Comparison of ENCODE assay signal across 28 cellular contexts in the genomic region with DNA sequence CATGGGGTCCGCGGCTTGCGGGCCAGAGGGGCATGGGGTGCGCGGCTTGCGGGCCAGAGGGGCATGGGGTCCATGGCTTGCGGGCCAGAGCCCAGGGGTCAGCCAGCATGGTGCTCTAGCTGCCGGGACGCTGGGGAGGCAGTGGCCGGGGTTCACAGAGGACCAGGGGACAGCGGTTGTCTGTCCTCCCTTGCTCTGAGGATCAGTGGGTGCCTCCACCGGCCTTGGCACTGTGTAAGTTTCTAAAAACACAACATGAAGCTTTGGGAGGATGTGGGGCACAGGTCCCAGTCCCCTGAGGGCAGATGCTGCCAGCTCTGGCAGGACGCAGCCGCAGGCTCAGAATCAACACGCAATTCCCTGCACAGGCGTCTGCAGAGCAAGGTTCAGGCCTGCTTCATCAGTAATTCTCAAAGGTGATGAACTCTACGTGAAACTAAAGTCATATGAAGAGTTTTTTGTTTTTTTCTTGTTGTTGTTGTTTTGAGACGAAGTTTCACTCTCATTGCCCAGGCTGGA. TPM values are rescaled to one million over a fixed set of nuclear protein-coding genes. Genes with fewer than 3 reads are reported as not detected.
DNase-seq lines count a peak whose midpoint lies in the region; ATAC-seq and TF ChIP-seq lines count a peak whose summit lies in the region.
"Had no signal": no experiment of that assay in that cellular context is flagged by ENCODE, and none has a peak within 500 bp of the region (broad histone marks: within the 10 kb centered on the region; RNA-seq: fewer than 3 reads in every experiment).

No MANE protein-coding gene starts in this region.

- H3K4me1 Mint-ChIP-seq in endodermal cell: peaks cover 5% of the 10 kb centered on the region

- no peaks in the 10 kb centered on the region for H4K20me1 ChIP-seq in BLaER1

- H3K9ac ChIP-seq in BLaER1 (peak overlapping the region; percentile 57), endodermal cell (ENCODE audit: extremely low read depth, low read length, poor library complexity, severe bottlenecking) (no peak overlapping the region), trophoblast cell (ENCODE audit: low read length) (no peak overlapping the region)
- H3K9ac ChIP-seq: GM23248 had no signal

- no peak overlapping the region for H3K4me3 ChIP-seq in BLaER1
- no peak overlapping the region for H3K4me3 ChIP-seq in endodermal cell (ENCODE audit: low read length)
- H3K4me3 ChIP-seq in trophoblast cell (ENCODE audit: low read depth, low read length): no peak overlapping the region
- H3K4me3 ChIP-seq: GM23248, HAP-1, SJCRH30 had no signal

- no peaks in the 10 kb centered on the region for H3K9me3 Mint-ChIP-seq in endodermal cell

- H3K4ac ChIP-seq in trophoblast cell (ENCODE audit: low read depth, low read length): no peak overlapping the region

- 92 to 95% methylated on average over 13 to 18 of the region's 18 CpGs for WGBS in endodermal cell (ENCODE audit: insufficient coverage in 1 of 2, insufficient read length in 1 of 2), 2 experiments
- WGBS in trophoblast cell (ENCODE audit: extremely low coverage, insufficient coverage, insufficient read length): no CpG with 5 or more reads among the region's 18 CpGs

- H3K27me3 Mint-ChIP-seq in endodermal cell (ENCODE audit: insufficient read depth): peaks cover 3% of the 10 kb centered on the region

- peak overlapping the region; percentile 22 for H3K14ac ChIP-seq in trophoblast cell (ENCODE audit: low read length)

- H3K36me3 ChIP-seq in BLaER1 (no peaks in the 10 kb centered on the region), endodermal cell (ENCODE audit: control insufficient read depth, insufficient read depth, low read length) (no peaks in the 10 kb centered on the region), trophoblast cell (ENCODE audit: control insufficient read depth in 1 of 2, insufficient read depth in 2 of 2, low read length in 2 of 2) (no peaks in the 10 kb centered on the region)
- H3K36me3 ChIP-seq: BE2C, HAP-1, SJCRH30 had no signal

- H3K27ac Mint-ChIP-seq in endodermal cell: no peak overlapping the region
- H3K27ac Mint-ChIP-seq: CD4-positive, alpha-beta memory T cell; T-cell had no signal

- H2AFZ ChIP-seq in trophoblast cell (ENCODE audit: insufficient read depth, low read length, poor library complexity): no peak overlapping the region
- H2AFZ ChIP-seq: GM23248 had no signal

- H3K9me3 ChIP-seq in BLaER1 (peaks cover 7% of the 10 kb centered on the region), endodermal cell (ENCODE audit: control insufficient read depth, low read length) (no peaks in the 10 kb centered on the region), trophoblast cell (ENCODE audit: insufficient read depth, low read depth, low read length) (peaks cover under 1% of the 10 kb centered on the region)
- H3K9me3 ChIP-seq: BE2C, Caco-2 had no signal

- ATAC-seq in GM21423 (IDR thresholded peaks at IDR 0.05; ENCODE audit: unreplicated experiment): no peak
- ATAC-seq: PC-3, Right ventricle myocardium inferior, T-cell had no signal

- no peak overlapping the region for H4K12ac ChIP-seq in trophoblast cell (ENCODE audit: low read depth, low read length)

- no peak overlapping the region for H4K8ac ChIP-seq in trophoblast cell (ENCODE audit: low read depth, low read length)

- TF ChIP-seq CTCF in GM10266 (IDR thresholded peaks at IDR 0.05; ENCODE audit: control insufficient read depth, insufficient read depth, low read depth, missing control alignments): no peak
- TF ChIP-seq CTCF in endodermal cell (conservative IDR thresholded peaks at IDR 0.05): no peak

- H2BK5ac ChIP-seq in trophoblast cell (ENCODE audit: low read depth, low read length, poor library complexity): no peak overlapping the region

- H2AK5ac ChIP-seq in trophoblast cell (ENCODE audit: low read length): no peak overlapping the region

- H3K27me3 ChIP-seq in BLaER1 (no peaks in the 10 kb centered on the region), endodermal cell (ENCODE audit: control insufficient read depth, insufficient read depth, low read length, poor library complexity, severe bottlenecking) (no peaks in the 10 kb centered on the region), trophoblast cell (ENCODE audit: insufficient read depth, low read length) (no peaks in the 10 kb centered on the region)
- H3K27me3 ChIP-seq: BE2C had no signal

- H3K4me3 Mint-ChIP-seq in endodermal cell: no peak overlapping the region
- H3K4me3 Mint-ChIP-seq: T-cell had no signal

- no peaks in the 10 kb centered on the region for H3K79me2 ChIP-seq in trophoblast cell (ENCODE audit: control insufficient read depth, insufficient read depth, low read length, poor library complexity)

- peak overlapping the region; percentile 72 for H3K27ac ChIP-seq in BLaER1
- no peak overlapping the region for H3K27ac ChIP-seq in endodermal cell (ENCODE audit: low read depth, low read length)
- H3K27ac ChIP-seq in trophoblast cell (ENCODE audit: low read depth, low read length): no peak overlapping the region
- H3K27ac ChIP-seq: GM23248, SJCRH30 had no signal

- no peak overlapping the region for H3K18ac ChIP-seq in trophoblast cell (ENCODE audit: low read length)

- peak overlapping the region; percentile 6 for H2BK12ac ChIP-seq in trophoblast cell (ENCODE audit: low read length)

- H3K4me2 ChIP-seq in BLaER1 (no peak overlapping the region), trophoblast cell (ENCODE audit: low read length) (no peak overlapping the region)

- DNase-seq in GM10266 (ENCODE audit: extremely low spot score): peak; percentile 12
- peak; percentile 31 for DNase-seq in endodermal cell
- DNase-seq in trophoblast cell: no peak
- no peak for DNase-seq in GM03348 (ENCODE audit: low spot score)
- no peak for DNase-seq in middle frontal gyrus (ENCODE audit: extremely low spot score, low spot score)
- DNase-seq: BE2C; CD4-positive, alpha-beta memory T cell; DMS 273 treated with DMSO at 0.1 percent for 48 hours; DMS79 treated with DMSO at 0.1 percent for 48 hours; GF-D8; GM23248; NCI-H1105 treated with DMSO at 0.1 percent for 48 hours; NCI-H146; NCI-H1930; NCI-H446; NCI-H524 treated with DMSO at 0.1 percent for 48 hours; NCI-H774; PC-3; SJCRH30; T-cell had no signal

- H3K23ac ChIP-seq in trophoblast cell (ENCODE audit: low read length): no peak overlapping the region

- H4K91ac ChIP-seq in trophoblast cell (ENCODE audit: low read depth, low read length): peak overlapping the region; percentile 40

- peak overlapping the region; percentile 47 for H2BK120ac ChIP-seq in trophoblast cell (ENCODE audit: insufficient read depth, low read length, poor library complexity)

- H3K4me1 ChIP-seq in BLaER1: peaks cover 19% of the 10 kb centered on the region
- no peaks in the 10 kb centered on the region for H3K4me1 ChIP-seq in endodermal cell (ENCODE audit: control insufficient read depth, insufficient read depth, low read length)
- H3K4me1 ChIP-seq in trophoblast cell (ENCODE audit: control insufficient read depth in 1 of 2, insufficient read depth in 2 of 2, low read length in 2 of 2): peaks cover 18 to 22% of the 10 kb centered on the region in 2 experiments
- H3K4me1 ChIP-seq: BE2C, HAP-1 had no signal

- no peaks in the 10 kb centered on the region for H3K36me3 Mint-ChIP-seq in endodermal cell (ENCODE audit: low read depth)
- H3K36me3 Mint-ChIP-seq: CD4-positive, alpha-beta memory T cell; T-cell had no signal

- H3K79me1 ChIP-seq in trophoblast cell (ENCODE audit: low read length): peaks cover 10% of the 10 kb centered on the region

RNA-seq across cellular contexts. Expression of a gene that starts 3.0 kb away (rescaled TPM):
- total RNA-seq in endodermal cell: under 1 TPM in 1 of 2 donors, not detected in 1; 0.18 TPM
- 1.8 TPM for polyA plus RNA-seq in endodermal cell (2013, experiment 1 of 2)
- 2.2 TPM for polyA plus RNA-seq in endodermal cell (2013, experiment 2 of 2)
- 0.22 and 0.28 TPM in 2 replicates for polyA plus RNA-seq in trophoblast cell (2013)
- total RNA-seq: CD4-positive, alpha-beta memory T cell; GM23248; LHCN-M2; MCF 10A had no signal
- polyA plus RNA-seq: GM23248 had no signal

RNA-seq across cellular contexts. Expression of a gene that starts 7.5 kb away (rescaled TPM):
- total RNA-seq in endodermal cell: under 1 TPM in 1 of 2 donors, not detected in 1; 0.31 TPM
- 0.14 TPM for polyA plus RNA-seq in endodermal cell (2013, experiment 1 of 2)
- not detected for polyA plus RNA-seq in endodermal cell (2013, experiment 2 of 2)
- 0.14 and 0.25 TPM in 2 replicates for polyA plus RNA-seq in trophoblast cell (2013)
- total RNA-seq: A673; Caco-2; CD4-positive, alpha-beta memory T cell; GM23248; MCF 10A; Right ventricle myocardium inferior; SJCRH30 had no signal
- polyA plus RNA-seq: CD4-positive, alpha-beta memory T cell; GM23248 had no signal

RNA-seq across cellular contexts. Expression of a gene that starts 24.2 kb away (rescaled TPM):
- under 1 TPM in 1 of 2 donors, not detected in 1; 0.20 TPM for total RNA-seq in endodermal cell
- 0.11 TPM for polyA plus RNA-seq in endodermal cell (2013, experiment 1 of 2)
- polyA plus RNA-seq in endodermal cell (2013, experiment 2 of 2): not detected
- polyA plus RNA-seq in trophoblast cell (2013): not detected in 2 replicates
- total RNA-seq: A673; Caco-2; CD4-positive, alpha-beta memory T cell; GM23248; LHCN-M2; MCF 10A; PC-3; Right ventricle myocardium inferior; SJCRH30; T-cell had no signal
- polyA plus RNA-seq: CD4-positive, alpha-beta memory T cell; GM23248 had no signal

Comparison
In these comparisons a context has a peak if more than half of its experiments do, and no peak if none do; other contexts are left out.
1. DNase-seq: peak in GM10266 (single experiment) and endodermal cell (single experiment); none in trophoblast cell (0 of 2), GM03348 (single experiment) and middle frontal gyrus (single experiment).